27 cellular contexts compared by ENCODE assay signal in the genomic region with DNA sequence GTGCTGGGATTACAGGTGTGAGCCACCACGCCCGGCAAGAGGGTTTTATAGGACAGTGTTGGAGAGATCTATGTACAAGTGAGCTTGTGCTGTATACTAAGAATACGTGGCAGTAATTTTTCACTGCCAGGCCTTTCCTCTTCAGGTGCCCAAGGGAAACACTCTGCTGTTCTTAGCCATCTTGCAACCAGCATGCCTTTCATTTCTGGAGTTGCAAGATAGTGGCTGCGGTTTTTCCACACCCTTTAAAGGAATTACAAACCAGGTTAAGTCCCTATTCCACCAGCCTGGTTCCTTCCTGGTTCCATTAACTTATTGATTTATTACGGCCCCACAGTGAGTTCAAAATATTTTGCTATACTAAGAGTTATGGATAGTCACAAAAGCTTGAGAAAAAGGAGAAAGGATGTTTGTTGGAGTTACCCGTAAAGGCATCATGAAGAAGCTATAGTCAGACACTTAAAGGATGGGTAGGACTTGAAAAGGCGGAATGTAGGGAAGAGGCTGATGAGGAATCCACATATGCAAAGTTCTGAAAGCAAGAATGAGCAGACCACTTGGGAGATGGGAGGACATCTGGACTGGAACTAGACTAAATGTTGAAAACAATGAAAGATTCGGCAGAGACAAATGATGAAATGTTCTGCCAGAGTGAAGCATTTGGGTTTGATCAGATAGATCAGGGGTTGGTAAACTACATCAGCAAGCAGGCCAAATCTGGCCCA.
DNase-seq lines count a peak whose midpoint lies in the region; TF ChIP-seq lines count a peak whose summit lies in the region.
"Had no signal": no experiment of that assay in that cellular context is flagged by ENCODE, and none has a peak within 500 bp of the region (broad histone marks: within the 10 kb centered on the region; RNA-seq: fewer than 3 reads in every experiment).

No MANE protein-coding gene starts in this region.

- no peaks in the 10 kb centered on the region for H3K79me1 ChIP-seq in trophoblast cell (ENCODE audit: low read length)

- no peak overlapping the region for H3K4me3 ChIP-seq in AG10803 (ENCODE audit: low read length)
- no peak overlapping the region for H3K4me3 ChIP-seq in trophoblast cell (ENCODE audit: low read depth, low read length)
- H3K4me3 ChIP-seq: breast epithelium, heart left ventricle, neural progenitor cell had no signal

- H3K9me3 ChIP-seq in trophoblast cell (ENCODE audit: insufficient read depth, low read depth, low read length), result no peaks in the 10 kb centered on the region
- H3K9me3 ChIP-seq: breast epithelium, heart left ventricle had no signal

- H3K4me1 ChIP-seq in trophoblast cell (ENCODE audit: control insufficient read depth in 1 of 2, insufficient read depth in 2 of 2, low read length in 2 of 2), result peaks cover 0 to 2% of the 10 kb centered on the region in 2 experiments
- H3K4me1 ChIP-seq: breast epithelium, heart left ventricle had no signal

- H3K36me3 ChIP-seq in trophoblast cell (ENCODE audit: control insufficient read depth in 1 of 2, insufficient read depth in 2 of 2, low read length in 2 of 2), result no peaks in the 10 kb centered on the region
- H3K36me3 ChIP-seq: breast epithelium, heart left ventricle, neural progenitor cell had no signal

- H3K9ac ChIP-seq in trophoblast cell (ENCODE audit: low read length), result no peak overlapping the region
- H3K9ac ChIP-seq: neural progenitor cell had no signal

- no peak overlapping the region for H4K8ac ChIP-seq in trophoblast cell (ENCODE audit: low read depth, low read length)

- peak overlapping the region; percentile 61 for H3K27ac ChIP-seq in epithelial cell of prostate
- no peak overlapping the region for H3K27ac ChIP-seq in trophoblast cell (ENCODE audit: low read depth, low read length)
- H3K27ac ChIP-seq: breast epithelium, heart left ventricle, neural progenitor cell had no signal

- TF ChIP-seq CTCF in AG10803 (conservative IDR thresholded peaks at IDR 0.05; ENCODE audit: low read length), result no peak

- no peak overlapping the region for H2BK5ac ChIP-seq in trophoblast cell (ENCODE audit: low read depth, low read length, poor library complexity)

- H2AFZ ChIP-seq in trophoblast cell (ENCODE audit: insufficient read depth, low read length, poor library complexity), result no peak overlapping the region
- H2AFZ ChIP-seq: neural progenitor cell had no signal

- no peak overlapping the region for H4K91ac ChIP-seq in trophoblast cell (ENCODE audit: low read depth, low read length)

- no CpG with 5 or more reads among the region's 8 CpGs for WGBS in trophoblast cell (ENCODE audit: extremely low coverage, insufficient coverage, insufficient read length)

- no peak overlapping the region for H3K4ac ChIP-seq in trophoblast cell (ENCODE audit: low read depth, low read length)

- H3K79me2 ChIP-seq in trophoblast cell (ENCODE audit: control insufficient read depth, insufficient read depth, low read length, poor library complexity), result no peaks in the 10 kb centered on the region

- H4K12ac ChIP-seq in trophoblast cell (ENCODE audit: low read depth, low read length), result no peak overlapping the region

- peak; percentile 79 for DNase-seq in AG10803 (ENCODE audit: low read depth)
- peak; percentile 25 for DNase-seq in NCI-H226
- peak; percentile 18 for DNase-seq in epithelial cell of prostate (ENCODE audit: low read depth, low spot score)
- DNase-seq in trophoblast cell, result peak; percentile 78 to 91
- no peak for DNase-seq in activated T-cell treated with anti-CD3 and anti-CD28 coated beads, Interleukin-2, amount 50 U/mL, for 1 hour
- no peak for DNase-seq in activated naive CD4-positive, alpha-beta T cell treated with anti-CD3 and anti-CD28 coated beads, Interleukin-2, amount 50 U/mL, for 16 hours
- no peak for DNase-seq in ecto neural progenitor cell (ENCODE audit: low spot score)
- no peak for DNase-seq in MV-4-11 (lab: John Stamatoyannopoulos, UW)
- DNase-seq: activated CD4-positive, alpha-beta T cell treated with anti-CD3 and anti-CD28 coated beads, Interleukin-2, amount 10 ng/mL, durations not matched to agents 7 days and 5 days; activated naive CD4-positive, alpha-beta T cell; activated T-cell treated with anti-CD3 and anti-CD28 coated beads, Interleukin-2, amount 50 U/mL, for 72 hours; amygdala; CD8-positive, alpha-beta T cell; effector CD8-positive, alpha-beta T cell; foreskin fibroblast; GDM1; HCEC 1CT; heart left ventricle; KBM-7; NCI-H1417 treated with DMSO at 0.1 percent for 48 hours; NCI-H2107; NCI-H446; NCI-H82; posterior cingulate gyrus; T-helper 9 cell had no signal

- H3K18ac ChIP-seq in trophoblast cell (ENCODE audit: low read length), result no peak overlapping the region

- H2AK5ac ChIP-seq in trophoblast cell (ENCODE audit: low read length), result no peak overlapping the region

- H2BK120ac ChIP-seq in trophoblast cell (ENCODE audit: insufficient read depth, low read length, poor library complexity), result no peak overlapping the region

- H3K27me3 ChIP-seq in trophoblast cell (ENCODE audit: insufficient read depth, low read length), result no peaks in the 10 kb centered on the region
- H3K27me3 ChIP-seq: breast epithelium, neural progenitor cell had no signal

- no peak overlapping the region for H2BK12ac ChIP-seq in trophoblast cell (ENCODE audit: low read length)

- H3K23ac ChIP-seq in trophoblast cell (ENCODE audit: low read length), result no peak overlapping the region

- no peak overlapping the region for H3K4me2 ChIP-seq in trophoblast cell (ENCODE audit: low read length)
- H3K4me2 ChIP-seq: neural progenitor cell had no signal

- no peak overlapping the region for H3K14ac ChIP-seq in trophoblast cell (ENCODE audit: low read length)

Comparison
In these comparisons a context has a peak if more than half of its experiments do, and no peak if none do; other contexts are left out.
1. DNase-seq: peak in AG10803 (single experiment), NCI-H226 (single experiment), epithelial cell of prostate (single experiment) and trophoblast cell (2 of 2); none in activated T-cell treated with anti-CD3 and anti-CD28 coated beads, Interleukin-2, amount 50 U/mL, for 1 hour (single experiment), activated naive CD4-positive, alpha-beta T cell treated with anti-CD3 and anti-CD28 coated beads, Interleukin-2, amount 50 U/mL, for 16 hours (single experiment), ecto neural progenitor cell (single experiment) and MV-4-11 (single experiment).